ENCODE assay signal across 8 cellular contexts in genomic region chr1:84582802-84583587, GRCh38. TPM values are rescaled to one million over a fixed set of nuclear protein-coding genes. Genes with fewer than 3 reads are reported as not detected.
DNase-seq lines count a peak whose midpoint lies in the region; ATAC-seq and TF ChIP-seq lines count a peak whose summit lies in the region.

No MANE protein-coding gene starts in this region.

- H3K4me3 ChIP-seq in WERI-Rb-1 (ENCODE audit: low read depth, low read length), result peak overlapping the region; percentile 48

- H3K4me1 Mint-ChIP-seq in neural crest cell, result peaks cover 9% of the 10 kb centered on the region

- no peaks in the 10 kb centered on the region for H3K9me3 ChIP-seq in WERI-Rb-1 (ENCODE audit: severe bottlenecking)

- peak overlapping the region; percentile 94 for H3K27ac ChIP-seq in WERI-Rb-1

- H3K36me3 Mint-ChIP-seq in neural crest cell (ENCODE audit: low read depth), result no peaks in the 10 kb centered on the region

- TF ChIP-seq CTCF in WERI-Rb-1 (IDR thresholded peaks at IDR 0.05; ENCODE audit: low read depth, low read length) (no peak), neural crest cell (conservative IDR thresholded peaks at IDR 0.05) (no peak)

- H3K27me3 Mint-ChIP-seq in neural crest cell (ENCODE audit: low read depth), result no peaks in the 10 kb centered on the region

- H3K27me3 ChIP-seq in WERI-Rb-1 (ENCODE audit: insufficient read depth, low read depth, severe bottlenecking), result no peaks in the 10 kb centered on the region

- H3K27ac Mint-ChIP-seq in neural crest cell (ENCODE audit: unreplicated experiment), result peak overlapping the region; percentile 8

- no peak overlapping the region for H3K4me3 Mint-ChIP-seq in neural crest cell

- H3K9me3 Mint-ChIP-seq in neural crest cell, result peaks cover 4% of the 10 kb centered on the region

- DNase-seq in M059J (ENCODE audit: low read depth) (peak; percentile 32), WERI-Rb-1 (peak; percentile 92), neural crest cell (ENCODE audit: low read depth, low spot score) (no peak)

- peaks cover 5% of the 10 kb centered on the region for H3K36me3 ChIP-seq in WERI-Rb-1

- ATAC-seq in GM21381 (IDR thresholded peaks at IDR 0.05; ENCODE audit: unreplicated experiment), result peak; percentile 57
- ATAC-seq in GM19452 (IDR thresholded peaks at IDR 0.05; ENCODE audit: unreplicated experiment), result no peak
- ATAC-seq in HG03457 (IDR thresholded peaks at IDR 0.05; ENCODE audit: unreplicated experiment), result no peak
- ATAC-seq in HG02798 (IDR thresholded peaks at IDR 0.05; ENCODE audit: poor library complexity, unreplicated experiment), result no peak
- no peak for ATAC-seq in HG03108 (IDR thresholded peaks at IDR 0.05; ENCODE audit: unreplicated experiment)

RNA-seq across cellular contexts. Expression of gene CTBS, which starts 8.8 kb away (rescaled TPM):
- total RNA-seq in M059J (2014; rRNA removed; shearing (Covaris generic)), result 28.4 and 40.2 TPM in 2 replicates
- total RNA-seq in neural crest cell, result 3.6 and 3.8 TPM in 2 replicates
